In the genomic region with DNA sequence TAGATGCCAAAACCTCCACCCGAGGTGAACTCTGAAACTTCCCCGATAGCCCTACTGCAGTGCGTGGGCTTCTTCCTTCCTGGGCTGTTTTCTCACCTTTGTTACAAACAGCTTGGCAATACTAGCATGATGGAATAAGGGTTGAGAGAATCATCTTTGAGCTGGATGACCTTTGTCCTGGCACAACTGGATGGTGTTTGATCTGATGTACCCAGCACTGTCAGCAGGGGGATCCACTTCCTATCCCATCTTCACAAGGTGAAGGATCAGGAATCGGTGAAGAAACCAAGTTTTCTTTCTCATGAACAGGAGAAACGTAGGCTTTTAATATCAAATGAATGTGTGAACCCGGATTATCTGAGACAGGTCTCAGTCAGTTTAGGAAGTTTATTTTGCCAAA, we compare ENCODE assay signal across 12 cellular contexts. TPM values are rescaled to one million over a fixed set of nuclear protein-coding genes. Genes with fewer than 3 reads are reported as not detected.
DNase-seq lines count a peak whose midpoint lies in the region; ATAC-seq, FAIRE-seq and TF ChIP-seq lines count a peak whose summit lies in the region.
"Had no signal": no experiment of that assay in that cellular context is flagged by ENCODE, and none has a peak within 500 bp of the region (broad histone marks: within the 10 kb centered on the region; RNA-seq: fewer than 3 reads in every experiment).

No MANE protein-coding gene starts in this region.

- H3K9me3 ChIP-seq in Loucy (ENCODE audit: insufficient read depth, low read depth, low read length) (no peaks in the 10 kb centered on the region), K562 (replicated peaks; ENCODE audit: control insufficient read depth, insufficient read depth, low read depth, low read length) (no peaks in the 10 kb centered on the region)

- peak in 1 of 2 experiments; percentile 47; a peak in 2 of 4 replicates for TF ChIP-seq RAD21 in K562 (CRISPR knock-in tag; conservative IDR thresholded peaks at IDR 0.05 in 1 of 2, IDR thresholded peaks at IDR 0.05 in 1 of 2)

- H3K4me3 Mint-ChIP-seq in nephron progenitor cell: no peak overlapping the region
- H3K4me3 Mint-ChIP-seq: central memory CD8-positive, alpha-beta T cell; T-helper 17 cell had no signal

- H3K4me2 ChIP-seq in Loucy (ENCODE audit: low read depth, low read length, poor library complexity, severe bottlenecking): no peak overlapping the region
- H3K4me2 ChIP-seq in K562 (ENCODE audit: insufficient read depth, low read length): no peak overlapping the region

- no peaks in the 10 kb centered on the region for H3K9me2 ChIP-seq in Loucy (replicated peaks; ENCODE audit: low read depth, low read length)

- H3K27ac ChIP-seq in K562 (ENCODE audit: extremely low read depth, low read depth, low read length) (no peak overlapping the region), caudate nucleus (ENCODE audit: low read depth, low read length) (no peak overlapping the region)

- no peak overlapping the region for H3K4me3 ChIP-seq in GM12864 (ENCODE audit: low read depth, low read length)
- no peak overlapping the region for H3K4me3 ChIP-seq in Loucy (ENCODE audit: low read length, poor library complexity, severe bottlenecking)
- no peak overlapping the region for H3K4me3 ChIP-seq in K562

- TF ChIP-seq EP300 in K562 (IDR thresholded peaks at IDR 0.05; ENCODE audit: low read length): no peak

- no peak for TF ChIP-seq POLR2A in K562 (conservative IDR thresholded peaks at IDR 0.05)

- H3K36me3 Mint-ChIP-seq in nephron progenitor cell (ENCODE audit: low read depth): no peaks in the 10 kb centered on the region

- DNase-seq in GM12864 (ENCODE audit: low read depth) (no peak), K562 (ENCODE audit: extremely low read depth in 1 of 4, low spot score in 3 of 4) (peak in 3 of 4 experiments; percentile 20 to 39 (median 34)), nephron progenitor cell (no peak), caudate nucleus (lab: John Stamatoyannopoulos, UW) (no peak)
- DNase-seq: GDM1, NCI-H2227 treated with DMSO at 0.1 percent for 48 hours, T-helper 17 cell had no signal

- peak; percentile 35 for TF ChIP-seq CTCF in GM12864 (IDR thresholded peaks at IDR 0.05; ENCODE audit: low read depth, low read length, missing control alignments)
- TF ChIP-seq CTCF in Loucy (conservative IDR thresholded peaks at IDR 0.05; ENCODE audit: low read length): peak; percentile 42
- TF ChIP-seq CTCF in K562 (IDR thresholded peaks at IDR 0.05 in 2 of 3, conservative IDR thresholded peaks at IDR 0.05 in 1 of 3; ENCODE audit: insufficient read depth in 2 of 3, low read depth in 1 of 3, low read length in 3 of 3): peak; percentile 49 to 56 (median 54); a peak in 4 of 6 replicates
- TF ChIP-seq CTCF in nephron progenitor cell (IDR thresholded peaks at IDR 0.05): peak; percentile 32

- POLR2A ChIA-PET in K562 (lab: Yijun Ruan, JAX): interaction anchor here (1.1 to 2.5 kb wide), 2 partner anchors 12 to 31 kb away, joined by 3 to 5 read pairs; no protein-coding TSS in a partner anchor

- peak; percentile 59 for FAIRE-seq in K562 (lab: Jason Lieb, UNC)

- H2AFZ ChIP-seq in Loucy (ENCODE audit: low read length) (no peak overlapping the region), K562 (ENCODE audit: low read depth, low read length) (no peak overlapping the region)

- CTCF ChIA-PET in K562 (lab: Yijun Ruan, JAX; ENCODE audit: low intra/inter-chr PET ratio): no interaction called here

- no peaks in the 10 kb centered on the region for H3K27me3 ChIP-seq in Loucy (ENCODE audit: insufficient read depth, low read length, poor library complexity, severe bottlenecking)
- H3K27me3 ChIP-seq in K562 (ENCODE audit: control insufficient read depth in 2 of 2, insufficient read depth in 2 of 2, low read length in 2 of 2): 0 out of 5 replicates have a peak, but pooled peaks cover 0 to 6% of the 10 kb centered on the region in 2 experiments

- H3K9me1 ChIP-seq in K562 (ENCODE audit: control insufficient read depth, insufficient read depth, low read length): no peaks in the 10 kb centered on the region

- BruUV-seq in K562 (replicated peaks; lab: Mats Ljungman, UMichigan): no TSS peak

- no peaks in the 10 kb centered on the region for H3K4me1 ChIP-seq in Loucy (ENCODE audit: insufficient read depth, low read length, poor library complexity, severe bottlenecking)
- peaks cover 4% of the 10 kb centered on the region in 2 experiments; a peak in 3 of 5 replicates for H3K4me1 ChIP-seq in K562 (replicated peaks in 1 of 2; ENCODE audit: control insufficient read depth in 2 of 2, insufficient read depth in 2 of 2, low read length in 2 of 2)

- H3K9me3 Mint-ChIP-seq in nephron progenitor cell: no peaks in the 10 kb centered on the region
- H3K9me3 Mint-ChIP-seq: central memory CD8-positive, alpha-beta T cell had no signal

- no peaks in the 10 kb centered on the region for H3K4me1 Mint-ChIP-seq in nephron progenitor cell
- H3K4me1 Mint-ChIP-seq: central memory CD8-positive, alpha-beta T cell; T-helper 17 cell had no signal

- ATAC-seq in K562 (peak; percentile 72), GM18909 (IDR thresholded peaks at IDR 0.05; ENCODE audit: poor library complexity, unreplicated experiment) (no peak), HG02571 (IDR thresholded peaks at IDR 0.05; ENCODE audit: unreplicated experiment) (no peak), GM21576 (IDR thresholded peaks at IDR 0.05; ENCODE audit: unreplicated experiment) (no peak)
- ATAC-seq: T-helper 17 cell had no signal

- WGBS in K562 (ENCODE audit: insufficient coverage, low coverage, missing lambda C conversion rate): 17% methylated on average over 6 of the region's 6 CpGs

- in situ Hi-C loops in K562 (cut with MboI): no loop called here

- H3K9ac ChIP-seq in Loucy (ENCODE audit: low read depth, low read length, poor library complexity, severe bottlenecking): no peak overlapping the region
- no peak overlapping the region for H3K9ac ChIP-seq in K562 (ENCODE audit: insufficient read depth in 1 of 2, low read depth in 2 of 2, low read length in 2 of 2)

- H3K79me2 ChIP-seq in Loucy (ENCODE audit: insufficient read depth, low read length) (no peaks in the 10 kb centered on the region), K562 (ENCODE audit: control insufficient read depth, insufficient read depth, low read length) (no peaks in the 10 kb centered on the region)

- H3K27me3 Mint-ChIP-seq in nephron progenitor cell (ENCODE audit: low read depth, poor library complexity): peaks cover 3% of the 10 kb centered on the region

- H4K20me1 ChIP-seq in Loucy (ENCODE audit: insufficient read depth, low read length, poor library complexity, severe bottlenecking) (no peaks in the 10 kb centered on the region), K562 (replicated peaks; ENCODE audit: control insufficient read depth, insufficient read depth, low read length) (no peaks in the 10 kb centered on the region)

- H3K36me3 ChIP-seq in Loucy (ENCODE audit: insufficient read depth, low read length) (no peaks in the 10 kb centered on the region), K562 (ENCODE audit: control insufficient read depth, insufficient read depth, low read length) (no peaks in the 10 kb centered on the region)

- intact Hi-C loops in K562 (cut with micrococcal nuclease): loop anchor here (5.0 kb wide), 1 partner anchor 242 kb away; no protein-coding TSS in a partner anchor

- H3K27ac Mint-ChIP-seq in nephron progenitor cell: no peak overlapping the region
- H3K27ac Mint-ChIP-seq: T-helper 17 cell had no signal

- H3F3A ChIP-seq in Loucy (ENCODE audit: low read depth): no peaks in the 10 kb centered on the region

TF ChIP-seq in K562, 482 proteins besides CTCF, POLR2A, EP300 and RAD21:
- TF ChIP-seq NR2C1 (IDR thresholded peaks at IDR 0.05): no peak
- 0 out of 2 replicates have a peak, but pooled peaks have one; percentile 16 for TF ChIP-seq NR2C1 (tag; IDR thresholded peaks at IDR 0.05)
- no peak for TF ChIP-seq RBBP5 (IDR thresholded peaks at IDR 0.05; ENCODE audit: borderline replicate concordance, insufficient read depth, low read length, poor library complexity, severe bottlenecking)
TF ChIP-seq in K562: peak in this region for 1.

RNA-seq across cellular contexts. Expression of a gene that starts 19.5 kb away (rescaled TPM):
- not detected in 2 replicates for total RNA-seq in K562 (2011; cell fraction: chromatin; rRNA removed; ENCODE audit: low replicate concordance)
- not detected in 2 replicates for total RNA-seq in K562 (2011; cell fraction: nucleolus; rRNA removed)
- not detected in 2 replicates for total RNA-seq in K562 (2011; cell fraction: nucleoplasm; rRNA removed)
- total RNA-seq in K562 (2014; rRNA removed) (not detected in 2 replicates), K562 (2014; rRNA removed; fragmentation: Illumina TruSeq; extraction: Trizol) (not detected in 2 replicates), K562 (2015; rRNA removed; fragmentation: Illumina TruSeq; extraction: Trizol) (not detected in 2 replicates), K562 (2021) (not detected in 2 replicates)
- polyA plus RNA-seq in K562 (2011; rRNA removed) (not detected in 2 replicates), K562 (2014; fragmentation: Illumina TruSeq; extraction: Trizol) (not detected in 2 replicates), K562 (2014; fragmentation: Nextera tagmentation; extraction: Ambion mirVana) (not detected), K562 (2014; rRNA removed) (0.09 TPM in 1 of 2 replicates, not detected in the other)
- not detected in 2 replicates for polyA plus RNA-seq in K562 (2011; cell fraction: cytosol; rRNA removed)
- polyA plus RNA-seq in K562 (2011; cell fraction: nucleus; rRNA removed): not detected in 2 replicates
- not detected in 2 replicates for polyA plus RNA-seq in K562 (2012)
- not detected in 2 replicates for polyA minus RNA-seq in K562 (2011; rRNA and poly(A)+ RNA removed)
- not detected in 2 replicates for polyA minus RNA-seq in K562 (2011; cell fraction: cytosol; rRNA and poly(A)+ RNA removed)
- polyA minus RNA-seq in K562 (2011; cell fraction: nucleus; rRNA and poly(A)+ RNA removed): not detected in 2 replicates
- total RNA-seq: T-helper 17 cell had no signal

RNA-seq across cellular contexts. Expression of a gene that starts 44.9 kb away (rescaled TPM):
- 333 and 431 TPM in 2 replicates for total RNA-seq in K562 (2011; cell fraction: chromatin; rRNA removed; ENCODE audit: low replicate concordance)
- total RNA-seq in K562 (2011; cell fraction: nucleolus; rRNA removed): 196 and 211 TPM in 2 replicates
- 207 and 217 TPM in 2 replicates for total RNA-seq in K562 (2011; cell fraction: nucleoplasm; rRNA removed)
- total RNA-seq in K562 (2014; rRNA removed) (332 and 341 TPM in 2 replicates), K562 (2014; rRNA removed; fragmentation: Illumina TruSeq; extraction: Trizol) (589 and 619 TPM in 2 replicates), K562 (2015; rRNA removed; fragmentation: Illumina TruSeq; extraction: Trizol) (451 and 490 TPM in 2 replicates), K562 (2021) (442 and 469 TPM in 2 replicates)
- polyA plus RNA-seq in K562 (2011; rRNA removed) (505 and 738 TPM in 2 replicates), K562 (2014; fragmentation: Illumina TruSeq; extraction: Trizol) (363 and 468 TPM in 2 replicates), K562 (2014; fragmentation: Nextera tagmentation; extraction: Ambion mirVana) (100 to 1,000 TPM; 542 to 680 TPM), K562 (2014; rRNA removed) (365 and 390 TPM in 2 replicates)
- 265 and 312 TPM in 2 replicates for polyA plus RNA-seq in K562 (2011; cell fraction: cytosol; rRNA removed)
- 205 and 273 TPM in 2 replicates for polyA plus RNA-seq in K562 (2011; cell fraction: nucleus; rRNA removed)
- 233 and 445 TPM in 2 replicates for polyA plus RNA-seq in K562 (2012)
- 500 and 548 TPM in 2 replicates for polyA minus RNA-seq in K562 (2011; rRNA and poly(A)+ RNA removed)
- 162 and 266 TPM in 2 replicates for polyA minus RNA-seq in K562 (2011; cell fraction: cytosol; rRNA and poly(A)+ RNA removed)
- 144 and 216 TPM in 2 replicates for polyA minus RNA-seq in K562 (2011; cell fraction: nucleus; rRNA and poly(A)+ RNA removed)

Comparison
In these comparisons a context has a peak if more than half of its experiments do, and no peak if none do; other contexts are left out.
1. DNase-seq: peak in K562 (3 of 4); none in GM12864 (single experiment), nephron progenitor cell (single experiment) and caudate nucleus (0 of 61).
2. Peak in every context shown above with its lines, with median percentiles within 50 percentile points of each other: CTCF ChIP-seq.